1 cellular context compared by ENCODE assay signal in genomic region chr3:4986611-4987373, GRCh38.
A peak's percentile ranks its signal among the peaks of the same experiment; 100 is the strongest.
TF ChIP-seq lines count a peak whose summit lies in the region.

No MANE protein-coding gene starts in this region.

TF ChIP-seq in HepG2, 621 proteins besides CTCF, POLR2A, EP300 and RAD21 (continued from another document and continues in another):
- TF ChIP-seq ZSCAN20 (CRISPR knock-in tag; IDR thresholded peaks at IDR 0.05; ENCODE audit: borderline replicate concordance) (0 out of 2 replicates have a peak, but pooled peaks have one; percentile 41), SATB2 (CRISPR knock-in tag; IDR thresholded peaks at IDR 0.05) (peak; percentile 89; the same call in 1 of the 2 replicates), NCOA2 (CRISPR knock-in tag; IDR thresholded peaks at IDR 0.05) (peak; percentile 99), FOXA3 (CRISPR knock-in tag; IDR thresholded peaks at IDR 0.05) (peak; percentile 100), ZNF274 (CRISPR knock-in tag; IDR thresholded peaks at IDR 0.05) (peak; percentile 98), DBP (CRISPR knock-in tag; IDR thresholded peaks at IDR 0.05; ENCODE audit: not compliant biosample characterization) (no peak), RARA (CRISPR knock-in tag; IDR thresholded peaks at IDR 0.05) (peak; percentile 100), ZNF703 (CRISPR knock-in tag; IDR thresholded peaks at IDR 0.05; ENCODE audit: borderline replicate concordance) (peak; percentile 94), ZBTB20 (CRISPR knock-in tag; IDR thresholded peaks at IDR 0.05; ENCODE audit: borderline replicate concordance, low read depth) (peak; percentile 91), KDM5A (IDR thresholded peaks at IDR 0.05; ENCODE audit: borderline replicate concordance, low read length) (no peak; the same call in 1 of the 2 replicates), SOX5 (CRISPR knock-in tag; IDR thresholded peaks at IDR 0.05; ENCODE audit: borderline replicate concordance) (peak; percentile 98), CSRNP1 (CRISPR knock-in tag; IDR thresholded peaks at IDR 0.05) (peak; percentile 96), DDIT3 (CRISPR knock-in tag; IDR thresholded peaks at IDR 0.05) (no peak), ZNF430 (CRISPR knock-in tag; IDR thresholded peaks at IDR 0.05) (peak; percentile 98), ZNF331 (CRISPR knock-in tag; IDR thresholded peaks at IDR 0.05) (peak; percentile 95), IRF1 (CRISPR knock-in tag; IDR thresholded peaks at IDR 0.05; ENCODE audit: low read depth) (peak; percentile 80; the same call in 1 of the 2 replicates), ATM (IDR thresholded peaks at IDR 0.05; ENCODE audit: borderline replicate concordance) (no peak), NCOA1 (CRISPR knock-in tag; IDR thresholded peaks at IDR 0.05) (peak; percentile 96; the same call in 1 of the 2 replicates), GABPA (IDR thresholded peaks at IDR 0.05; ENCODE audit: low read depth, low read length) (no peak), GABPA (CRISPR knock-in tag; IDR thresholded peaks at IDR 0.05; ENCODE audit: low read depth) (no peak), NONO (IDR thresholded peaks at IDR 0.05) (no peak), NONO (CRISPR knock-in tag; conservative IDR thresholded peaks at IDR 0.05) (peak; percentile 95), ZNF253 (CRISPR knock-in tag; IDR thresholded peaks at IDR 0.05; ENCODE audit: borderline replicate concordance) (peak; percentile 59; the same call in 1 of the 2 replicates), SPEN (CRISPR knock-in tag; IDR thresholded peaks at IDR 0.05; ENCODE audit: low read depth) (peak; percentile 99), ZNF143 (CRISPR knock-in tag; IDR thresholded peaks at IDR 0.05) (peak; percentile 70; the same call in 1 of the 2 replicates), ZNF124 (CRISPR knock-in tag; IDR thresholded peaks at IDR 0.05) (no peak), BORCS8-MEF2B (CRISPR knock-in tag; IDR thresholded peaks at IDR 0.05) (peak; percentile 59; the same call in 1 of the 2 replicates), MYPOP (CRISPR knock-in tag; IDR thresholded peaks at IDR 0.05) (peak; percentile 92), ZMYM3 (CRISPR knock-in tag; IDR thresholded peaks at IDR 0.05) (peak; percentile 98), ZNF512B (CRISPR knock-in tag; IDR thresholded peaks at IDR 0.05; ENCODE audit: borderline replicate concordance) (peak; percentile 88; the same call in 1 of the 2 replicates), ZNF605 (CRISPR knock-in tag; IDR thresholded peaks at IDR 0.05) (peak; percentile 97), EZH2 (conservative IDR thresholded peaks at IDR 0.05; ENCODE audit: low read depth, low read length) (no peak), U2AF1 (optimal IDR thresholded peaks at IDR 0.05; ENCODE audit: low read depth, low read length) (no peak), JUN (CRISPR knock-in tag; IDR thresholded peaks at IDR 0.05) (peak; percentile 94), ZNF792 (CRISPR knock-in tag; IDR thresholded peaks at IDR 0.05) (peak; percentile 98), HNRNPLL (IDR thresholded peaks at IDR 0.05; ENCODE audit: low read depth, low read length, poor library complexity, severe bottlenecking) (peak; percentile 63), MTA3 (CRISPR knock-in tag; IDR thresholded peaks at IDR 0.05) (no peak), BCLAF1 (IDR thresholded peaks at IDR 0.05) (no peak), ZMYM2 (CRISPR knock-in tag; IDR thresholded peaks at IDR 0.05) (peak; percentile 83), ZBTB7B (CRISPR knock-in tag; IDR thresholded peaks at IDR 0.05) (peak; percentile 97), ZNF672 (CRISPR knock-in tag; IDR thresholded peaks at IDR 0.05) (no peak), MED8 (CRISPR knock-in tag; IDR thresholded peaks at IDR 0.05; ENCODE audit: insufficient replicate concordance) (peak; percentile 100), SRSF4 (IDR thresholded peaks at IDR 0.05; ENCODE audit: low read depth, low read length, poor library complexity, severe bottlenecking) (no peak), ASH2L (IDR thresholded peaks at IDR 0.05; ENCODE audit: insufficient read length, low read depth, low read length) (peak; percentile 67), FOXK1 (CRISPR knock-in tag; IDR thresholded peaks at IDR 0.05; ENCODE audit: borderline replicate concordance, low read depth) (peak; percentile 98), ZNF18 (CRISPR knock-in tag; IDR thresholded peaks at IDR 0.05; ENCODE audit: insufficient replicate concordance) (peak; percentile 96), ZNF530 (CRISPR knock-in tag; IDR thresholded peaks at IDR 0.05; ENCODE audit: low read depth) (no peak), PTBP1 (IDR thresholded peaks at IDR 0.05; ENCODE audit: low read depth, low read length, poor library complexity, severe bottlenecking) (no peak), ZNF646 (CRISPR knock-in tag; IDR thresholded peaks at IDR 0.05) (0 out of 2 replicates have a peak, but pooled peaks have one; percentile 31), ZNF292 (CRISPR knock-in tag; IDR thresholded peaks at IDR 0.05; ENCODE audit: borderline replicate concordance, low read depth) (peak; percentile 99)
